In the genomic region with DNA sequence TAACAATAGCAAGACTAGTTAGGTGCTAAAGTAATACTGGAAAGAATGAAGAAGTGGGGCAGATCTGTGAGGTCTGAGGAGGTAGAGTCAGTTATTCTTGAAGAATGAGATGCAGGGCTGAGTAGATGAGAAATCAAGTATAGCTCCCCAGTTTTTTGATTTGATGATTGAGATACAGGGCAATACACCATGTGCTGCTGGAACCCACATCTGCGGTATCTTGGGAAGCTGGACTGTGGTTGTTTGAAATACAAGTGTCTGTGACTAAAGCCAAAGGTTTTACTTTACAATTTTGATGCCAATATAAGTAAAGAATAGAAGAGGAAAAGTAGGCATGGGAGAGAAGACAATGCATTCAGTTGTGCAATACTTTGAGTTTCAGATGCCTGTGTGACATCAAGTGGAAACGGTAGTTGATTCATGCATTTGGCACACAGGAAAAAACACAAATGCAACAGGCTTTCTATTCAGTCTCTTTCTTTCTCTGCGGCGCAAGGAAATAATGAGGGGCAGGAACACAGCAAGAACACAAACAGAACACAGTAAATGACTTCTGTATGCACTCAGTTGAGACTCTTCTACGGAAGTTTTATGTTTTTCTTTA, we compare ENCODE assay signal across 8 cellular contexts.
DNase-seq lines count a peak whose midpoint lies in the region; FAIRE-seq and TF ChIP-seq lines count a peak whose summit lies in the region.

No MANE protein-coding gene starts in this region.

- no peaks in the 10 kb centered on the region for H3K36me3 ChIP-seq in esophagus squamous epithelium

- peak; percentile 40 for DNase-seq in NCI-H345 (lab: John Stamatoyannopoulos, UW)
- DNase-seq in NCI-H345 treated with DMSO at 0.1 percent for 48 hours (lab: John Stamatoyannopoulos, UW; ENCODE audit: unreplicated experiment) = no peak
- DNase-seq in RCC 7860 (ENCODE audit: low spot score) = peak; percentile 78
- DNase-seq in esophagus squamous epithelium (lab: John Stamatoyannopoulos, UW) = no peak
- DNase-seq in skeletal muscle cell (ENCODE audit: low read depth) = peak; percentile 91
- no peak for DNase-seq in lower leg skin (ENCODE audit: low spot score in 2 of 2)
- DNase-seq in hippocampal formation (lab: John Stamatoyannopoulos, UW) = no peak
- DNase-seq in GM10266 (ENCODE audit: extremely low spot score) = no peak

- H3K4me1 ChIP-seq in esophagus squamous epithelium = peaks cover 17 to 59% (median 21%) of the 10 kb centered on the region in 3 donors

- no peak for TF ChIP-seq POLR2A in esophagus squamous epithelium (IDR thresholded peaks at IDR 0.05)
- TF ChIP-seq POLR2A in lower leg skin (IDR thresholded peaks at IDR 0.05) = no peak

- intact Hi-C loops in esophagus squamous epithelium (cut with DNase I) (no loop called here), lower leg skin (cut with DNase I; ENCODE audit: low total_unique reads) (no loop called here)

- peaks cover 0 to 26% (median 10%) of the 10 kb centered on the region in 3 donors for H3K9me3 ChIP-seq in esophagus squamous epithelium

- no peak for TF ChIP-seq CTCF in esophagus squamous epithelium (IDR thresholded peaks at IDR 0.05)
- TF ChIP-seq CTCF in lower leg skin (IDR thresholded peaks at IDR 0.05) = no peak
- TF ChIP-seq CTCF in GM10266 (IDR thresholded peaks at IDR 0.05; ENCODE audit: control insufficient read depth, insufficient read depth, low read depth, missing control alignments) = no peak

- FAIRE-seq in RCC 7860 (lab: Jason Lieb, UNC) = peak; percentile 89

- no peaks in the 10 kb centered on the region for H3K27me3 ChIP-seq in esophagus squamous epithelium

- peak overlapping the region; percentile 50 to 78 (median 70) for H3K27ac ChIP-seq in esophagus squamous epithelium

- H3K4me3 ChIP-seq in esophagus squamous epithelium (peak overlapping the region in 1 of 4 donors; percentile 24), skeletal muscle cell (ENCODE audit: low read depth, low read length) (no peak overlapping the region), lower leg skin (ENCODE audit: low read depth, poor library complexity, severe bottlenecking) (no peak overlapping the region)

- 22 to 23% methylated on average over 5 of the region's 5 CpGs for WGBS in esophagus squamous epithelium, 2 donors
- 25 to 26% methylated on average over 5 of the region's 5 CpGs for WGBS in lower leg skin, 2 donors

Comparison
In these comparisons a context has a peak if more than half of its experiments do, and no peak if none do; other contexts are left out.
1. DNase-seq: peak in NCI-H345 (single experiment), RCC 7860 (single experiment) and skeletal muscle cell (single experiment); none in NCI-H345 treated with DMSO at 0.1 percent for 48 hours (single experiment), esophagus squamous epithelium (single experiment), lower leg skin (0 of 2), hippocampal formation (0 of 2) and GM10266 (single experiment).